In genomic region chr17:63961355-63962207, GRCh38 we compare ENCODE assay signal across 11 cellular contexts. TPM values are rescaled to one million over a fixed set of nuclear protein-coding genes. Genes with fewer than 3 reads are reported as not detected.
DNase-seq lines count a peak whose midpoint lies in the region; ATAC-seq and TF ChIP-seq lines count a peak whose summit lies in the region.
"Had no signal": no experiment of that assay in that cellular context is flagged by ENCODE, and none has a peak within 500 bp of the region (broad histone marks: within the 10 kb centered on the region; RNA-seq: fewer than 3 reads in every experiment).

No MANE protein-coding gene starts in this region.

- no peak overlapping the region for H3K27ac ChIP-seq in SJCRH30
- H3K27ac ChIP-seq in brain microvascular endothelial cell: no peak overlapping the region
- H3K27ac ChIP-seq in iPS-20b (ENCODE audit: low read length): no peak overlapping the region

- no peaks in the 10 kb centered on the region for H3K27me3 ChIP-seq in SJCRH30
- H3K27me3 ChIP-seq in brain microvascular endothelial cell (replicated peaks): no peaks in the 10 kb centered on the region
- no peaks in the 10 kb centered on the region for H3K27me3 ChIP-seq in iPS-20b (ENCODE audit: insufficient read depth, low read length)

- DNase-seq in activated CD4-positive, alpha-beta T cell treated with anti-CD3 and anti-CD28 coated beads for 24 hours (ENCODE audit: low read depth in 2 of 2): peak; percentile 19 to 41
- DNase-seq in activated CD4-positive, alpha-beta T cell treated with anti-CD3 and anti-CD28 coated beads for 1 hour: no peak
- DNase-seq in SJCRH30 (peak; percentile 71 to 73), brain microvascular endothelial cell (peak; percentile 63), 8988T (no peak)
- DNase-seq in stimulated activated CD4-positive, alpha-beta T cell treated with anti-CD3 and anti-CD28 coated beads, TNF-alpha, amount 100 ng/mL, for 48 hours (ENCODE audit: low read depth in 3 of 3): peak in 2 of 3 donors; percentile 47 to 52
- DNase-seq: activated naive CD8-positive, alpha-beta T cell treated with anti-CD3 and anti-CD28 coated beads, Interleukin-2, amount 10 ng/mL, durations not matched to agents 7 days and 5 days had no signal

- in situ Hi-C loops in brain microvascular endothelial cell (cut with HindIII; ENCODE audit: low pct_ligation_motif_present, low sequenced_read_pairs): no loop called here

- H3K4me3 ChIP-seq in SJCRH30: no peak overlapping the region
- no peak overlapping the region for H3K4me3 ChIP-seq in brain microvascular endothelial cell (ENCODE audit: low read depth, low read length)
- peak overlapping the region; percentile 79 for H3K4me3 ChIP-seq in iPS-20b (ENCODE audit: low read length)

- H3K4me1 ChIP-seq in SJCRH30: no peaks in the 10 kb centered on the region
- H3K4me1 ChIP-seq in iPS-20b (ENCODE audit: insufficient read depth, low read length): peaks cover 13% of the 10 kb centered on the region

- ATAC-seq in HG03025 (IDR thresholded peaks at IDR 0.05; ENCODE audit: low FRiP score, unreplicated experiment): no peak

- peak overlapping the region; percentile 80; the same call in 1 of the 2 replicates for H3K9ac ChIP-seq in iPS-20b (ENCODE audit: low read depth, low read length)

- TF ChIP-seq CTCF in brain microvascular endothelial cell (IDR thresholded peaks at IDR 0.05; ENCODE audit: low read depth, low read length, missing control alignments): no peak

- H3K36me3 ChIP-seq in SJCRH30 (peaks cover 1% of the 10 kb centered on the region; the same call in 1 of the 2 replicates), brain microvascular endothelial cell (replicated peaks) (no peaks in the 10 kb centered on the region), iPS-20b (ENCODE audit: insufficient read depth, low read depth, low read length) (no peaks in the 10 kb centered on the region)

- no peaks in the 10 kb centered on the region for H3K9me3 ChIP-seq in SJCRH30 (replicated peaks)
- no peaks in the 10 kb centered on the region for H3K9me3 ChIP-seq in iPS-20b (ENCODE audit: insufficient read depth, low read depth, low read length)

RNA-seq across cellular contexts. Expression of gene SCN4A, which starts 11.1 kb away (rescaled TPM):
- 12.4 and 14.3 TPM in 2 replicates for total RNA-seq in SJCRH30 (2014; rRNA removed; shearing (Covaris generic))
- total RNA-seq: activated naive CD8-positive, alpha-beta T cell treated with anti-CD3 and anti-CD28 coated beads, Interleukin-2, amount 10 ng/mL, durations not matched to agents 7 days and 5 days had no signal

RNA-seq across cellular contexts. Expression of gene CD79B, which starts 29.4 kb away (rescaled TPM):
- 0.48 and 1.2 TPM in 2 replicates for total RNA-seq in SJCRH30 (2014; rRNA removed; shearing (Covaris generic))

RNA-seq across cellular contexts. Expression of gene PRR29, which starts 36.6 kb away (rescaled TPM):
- 0.12 TPM in 1 of 2 replicates, not detected in the other for total RNA-seq in SJCRH30 (2014; rRNA removed; shearing (Covaris generic))

RNA-seq across cellular contexts. Expression of gene GH1, which starts 42.9 kb away (rescaled TPM):
- total RNA-seq in SJCRH30 (2014; rRNA removed; shearing (Covaris generic)): not detected in 2 replicates
- total RNA-seq: activated naive CD8-positive, alpha-beta T cell treated with anti-CD3 and anti-CD28 coated beads, Interleukin-2, amount 10 ng/mL, durations not matched to agents 7 days and 5 days; CD8-positive, alpha-beta memory T cell; subcutaneous adipose tissue had no signal

RNA-seq across cellular contexts. Expression of gene CSHL1, which starts 50.5 kb away (rescaled TPM):
- not detected in 2 replicates for total RNA-seq in SJCRH30 (2014; rRNA removed; shearing (Covaris generic))
- total RNA-seq: activated naive CD8-positive, alpha-beta T cell treated with anti-CD3 and anti-CD28 coated beads, Interleukin-2, amount 10 ng/mL, durations not matched to agents 7 days and 5 days; CD8-positive, alpha-beta memory T cell; subcutaneous adipose tissue had no signal

Comparison
In these comparisons a context has a peak if more than half of its experiments do, and no peak if none do; other contexts are left out.
1. DNase-seq: peak in activated CD4-positive, alpha-beta T cell treated with anti-CD3 and anti-CD28 coated beads for 24 hours (2 of 2), SJCRH30 (2 of 2), brain microvascular endothelial cell (single experiment) and stimulated activated CD4-positive, alpha-beta T cell treated with anti-CD3 and anti-CD28 coated beads, TNF-alpha, amount 100 ng/mL, for 48 hours (2 of 3); none in activated CD4-positive, alpha-beta T cell treated with anti-CD3 and anti-CD28 coated beads for 1 hour (single experiment) and 8988T (single experiment).